8 cellular contexts compared by ENCODE assay signal in the genomic region with DNA sequence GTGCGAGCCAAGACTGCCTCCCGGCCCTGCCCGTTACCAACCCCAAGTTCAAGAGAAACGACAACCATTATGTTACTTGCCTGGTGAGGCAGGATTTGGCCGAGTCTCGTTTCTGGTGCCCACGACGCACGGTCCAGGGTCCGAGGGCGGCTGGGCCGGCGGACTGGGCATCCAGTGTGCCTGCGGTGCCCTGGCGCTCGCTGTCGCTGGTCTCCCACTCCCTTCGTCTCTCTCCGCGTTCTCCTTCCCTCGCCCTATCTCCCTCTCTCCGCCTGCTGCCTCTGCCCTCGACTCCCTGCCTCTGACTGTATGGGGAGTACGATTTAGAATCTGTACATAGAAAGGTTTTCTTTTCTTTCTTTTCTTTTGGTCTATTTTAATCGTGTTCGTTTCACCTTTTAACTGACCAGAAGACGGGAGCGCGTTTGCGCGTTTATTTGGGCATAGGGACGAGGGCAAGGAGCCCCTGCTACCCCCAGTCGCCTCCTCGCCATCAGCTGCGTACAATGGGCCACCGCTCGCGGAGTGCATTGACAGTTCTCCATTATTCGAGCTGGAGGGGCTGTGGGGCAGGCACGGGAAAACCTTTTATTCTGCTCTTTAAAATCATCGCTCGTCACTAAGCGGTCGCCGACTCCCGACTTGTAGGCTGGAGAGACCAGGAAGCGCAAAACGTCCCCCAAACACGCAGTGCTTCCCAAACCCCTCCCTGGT. TPM values are rescaled to one million over a fixed set of nuclear protein-coding genes. Genes with fewer than 3 reads are reported as not detected.
DNase-seq lines count a peak whose midpoint lies in the region; ATAC-seq and TF ChIP-seq lines count a peak whose summit lies in the region.

No MANE protein-coding gene starts in this region.

- H3K27ac ChIP-seq in duodenal mucosa (ENCODE audit: low read depth, low read length) (peak overlapping the region; percentile 80), mucosa of rectum (ENCODE audit: low read depth in 2 of 2, low read length in 2 of 2) (peak overlapping the region; percentile 71 to 72)

- H3K9ac ChIP-seq in duodenal mucosa (ENCODE audit: low read depth in 1 of 2, low read length in 2 of 2) (peak overlapping the region; percentile 44 to 65), mucosa of rectum (ENCODE audit: low read depth in 1 of 2, low read length in 2 of 2) (peak overlapping the region; percentile 52 to 72)

- H3K9me3 ChIP-seq in MG63 = no peaks in the 10 kb centered on the region
- no peaks in the 10 kb centered on the region for H3K9me3 ChIP-seq in duodenal mucosa (ENCODE audit: control insufficient read depth in 1 of 2, low read length in 2 of 2)
- H3K9me3 ChIP-seq in mucosa of rectum (ENCODE audit: control insufficient read depth in 2 of 2, low read length in 2 of 2) = no peaks in the 10 kb centered on the region

- peaks cover 20 to 26% of the 10 kb centered on the region in 2 donors for H3K4me1 ChIP-seq in duodenal mucosa (ENCODE audit: control insufficient read depth in 1 of 2, insufficient read depth in 2 of 2, low read length in 2 of 2)
- peaks cover 14 to 22% of the 10 kb centered on the region in 2 donors for H3K4me1 ChIP-seq in mucosa of rectum (ENCODE audit: control insufficient read depth in 2 of 2, insufficient read depth in 2 of 2, low read length in 2 of 2)

- H3K4me3 ChIP-seq in MG63 (peak overlapping the region; percentile 70), duodenal mucosa (ENCODE audit: low read depth in 1 of 2, low read length in 2 of 2) (peak overlapping the region; percentile 79 to 83), mucosa of rectum (ENCODE audit: low read length in 2 of 2) (peak overlapping the region; percentile 69 to 74)

- no peak for ATAC-seq in GM18498 (IDR thresholded peaks at IDR 0.05; ENCODE audit: unreplicated experiment)

- H3K27me3 ChIP-seq in MG63 (no peaks in the 10 kb centered on the region), duodenal mucosa (ENCODE audit: control insufficient read depth in 1 of 2, insufficient read depth in 2 of 2, low read length in 2 of 2) (peaks cover 58 to 77% of the 10 kb centered on the region in 2 donors), mucosa of rectum (ENCODE audit: control insufficient read depth in 2 of 2, insufficient read depth in 2 of 2, low read length in 2 of 2) (peaks cover 44 to 49% of the 10 kb centered on the region in 2 donors)

- DNase-seq in ELF-1 (ENCODE audit: low read depth, low spot score) = peak; percentile 52
- peak; percentile 39 for DNase-seq in MG63
- DNase-seq in stimulated activated naive CD4-positive, alpha-beta T cell (lab: John Stamatoyannopoulos, UW) = no peak
- DNase-seq in GM13976 (ENCODE audit: low spot score) = no peak
- DNase-seq in NCI-H1436 (lab: John Stamatoyannopoulos, UW) = no peak

- in situ Hi-C loops in GM13976 (cut with MboI; ENCODE audit: low sequenced_read_pairs, unreplicated experiment) = loop anchor here (25.0 kb wide), 1 partner anchor 332 kb away; no protein-coding TSS in a partner anchor

- H3K36me3 ChIP-seq in MG63 (no peaks in the 10 kb centered on the region), duodenal mucosa (ENCODE audit: control insufficient read depth in 1 of 2, insufficient read depth in 2 of 2, low read length in 2 of 2) (no peaks in the 10 kb centered on the region), mucosa of rectum (ENCODE audit: control insufficient read depth in 2 of 2, insufficient read depth in 2 of 2, low read length in 2 of 2) (no peaks in the 10 kb centered on the region)

- no peak for TF ChIP-seq CTCF in GM13976 (IDR thresholded peaks at IDR 0.05; ENCODE audit: borderline replicate concordance, control extremely low read depth, extremely low read depth, insufficient read depth, missing control alignments)

RNA-seq across cellular contexts. Expression of gene NR2F1-AS1, which starts 0.5 kb away (rescaled TPM):
- 8.1 and 15.1 TPM in 2 replicates for total RNA-seq in MG63 (2014; rRNA removed; shearing (Covaris generic); ENCODE audit: low replicate concordance)

RNA-seq across cellular contexts. Expression of gene NR2F1, which starts 2.5 kb away (rescaled TPM):
- total RNA-seq in MG63 (2014; rRNA removed; shearing (Covaris generic); ENCODE audit: low replicate concordance) = 73.0 and 76.3 TPM in 2 replicates

Comparison
In these comparisons a context has a peak if more than half of its experiments do, and no peak if none do; other contexts are left out.
1. DNase-seq: peak in ELF-1 (single experiment) and MG63 (single experiment); none in stimulated activated naive CD4-positive, alpha-beta T cell (0 of 6), GM13976 (single experiment) and NCI-H1436 (single experiment).
2. Peak in every context shown above with its lines, with median percentiles within 50 percentile points of each other: H3K4me3 ChIP-seq.